Comparison of ENCODE assay signal across 2 cellular contexts in the genomic region with DNA sequence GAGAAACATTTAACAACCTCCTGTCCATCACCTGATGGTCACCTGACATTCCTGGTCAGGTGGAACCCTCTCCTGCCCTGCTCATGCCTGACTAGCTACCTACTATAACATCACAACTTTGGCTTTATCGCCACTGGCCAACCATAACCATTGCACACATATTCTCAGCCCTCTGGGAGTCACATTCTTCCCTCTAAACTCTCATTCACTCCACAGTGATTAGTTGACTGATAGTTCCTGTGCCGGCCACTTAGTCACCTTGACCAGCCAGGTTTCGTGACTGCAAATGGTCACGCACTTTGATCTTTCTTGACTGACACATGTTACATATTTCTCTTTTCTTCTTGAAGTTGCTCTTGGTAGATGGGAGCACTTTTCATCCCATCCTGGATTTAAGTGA.
TF ChIP-seq lines count a peak whose summit lies in the region.

No MANE protein-coding gene starts in this region.

TF ChIP-seq in HCT116, 20 proteins besides CTCF, POLR2A, EP300 and RAD21:
- TF ChIP-seq SIN3A (IDR thresholded peaks at IDR 0.05; ENCODE audit: low read depth) (no peak), FOSL1 (IDR thresholded peaks at IDR 0.05; ENCODE audit: low read depth) (peak; percentile 29; the same call in 1 of the 2 replicates), EGR1 (IDR thresholded peaks at IDR 0.05; ENCODE audit: low read depth) (no peak), SP1 (IDR thresholded peaks at IDR 0.05; ENCODE audit: low read depth) (0 out of 2 replicates have a peak, but pooled peaks have one; percentile 28), TCF7L2 (IDR thresholded peaks at IDR 0.05; ENCODE audit: borderline replicate concordance, extremely low read depth, insufficient read depth, insufficient read length) (peak; percentile 55), CEBPB (IDR thresholded peaks at IDR 0.05; ENCODE audit: low read depth) (no peak), POLR2AphosphoS5 (IDR thresholded peaks at IDR 0.05; ENCODE audit: low read depth, low read length) (no peak), SRF (IDR thresholded peaks at IDR 0.05; ENCODE audit: low read depth) (no peak), YY1 (IDR thresholded peaks at IDR 0.05; ENCODE audit: extremely low read depth, insufficient replicate concordance, low read depth, low read length) (no peak), ZNF274 (IDR thresholded peaks at IDR 0.05; ENCODE audit: low read depth, low read length) (no peak), ZFX (IDR thresholded peaks at IDR 0.05) (no peak), EZH2phosphoT487 (IDR thresholded peaks at IDR 0.05; ENCODE audit: borderline replicate concordance) (no peak), CBX3 (IDR thresholded peaks at IDR 0.05; ENCODE audit: low read depth) (no peak), EZH2 (IDR thresholded peaks at IDR 0.05) (no peak), JUND (IDR thresholded peaks at IDR 0.05) (peak; percentile 27), ELF1 (IDR thresholded peaks at IDR 0.05; ENCODE audit: borderline replicate concordance, low read depth) (no peak)
- TF ChIP-seq, protein P1, sequence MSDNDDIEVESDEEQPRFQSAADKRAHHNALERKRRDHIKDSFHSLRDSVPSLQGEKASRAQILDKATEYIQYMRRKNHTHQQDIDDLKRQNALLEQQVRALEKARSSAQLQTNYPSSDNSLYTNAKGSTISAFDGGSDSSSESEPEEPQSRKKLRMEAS (IDR thresholded peaks at IDR 0.05), result 0 out of 2 replicates have a peak, but pooled peaks have one; percentile 41
- TF ChIP-seq, protein P2, sequence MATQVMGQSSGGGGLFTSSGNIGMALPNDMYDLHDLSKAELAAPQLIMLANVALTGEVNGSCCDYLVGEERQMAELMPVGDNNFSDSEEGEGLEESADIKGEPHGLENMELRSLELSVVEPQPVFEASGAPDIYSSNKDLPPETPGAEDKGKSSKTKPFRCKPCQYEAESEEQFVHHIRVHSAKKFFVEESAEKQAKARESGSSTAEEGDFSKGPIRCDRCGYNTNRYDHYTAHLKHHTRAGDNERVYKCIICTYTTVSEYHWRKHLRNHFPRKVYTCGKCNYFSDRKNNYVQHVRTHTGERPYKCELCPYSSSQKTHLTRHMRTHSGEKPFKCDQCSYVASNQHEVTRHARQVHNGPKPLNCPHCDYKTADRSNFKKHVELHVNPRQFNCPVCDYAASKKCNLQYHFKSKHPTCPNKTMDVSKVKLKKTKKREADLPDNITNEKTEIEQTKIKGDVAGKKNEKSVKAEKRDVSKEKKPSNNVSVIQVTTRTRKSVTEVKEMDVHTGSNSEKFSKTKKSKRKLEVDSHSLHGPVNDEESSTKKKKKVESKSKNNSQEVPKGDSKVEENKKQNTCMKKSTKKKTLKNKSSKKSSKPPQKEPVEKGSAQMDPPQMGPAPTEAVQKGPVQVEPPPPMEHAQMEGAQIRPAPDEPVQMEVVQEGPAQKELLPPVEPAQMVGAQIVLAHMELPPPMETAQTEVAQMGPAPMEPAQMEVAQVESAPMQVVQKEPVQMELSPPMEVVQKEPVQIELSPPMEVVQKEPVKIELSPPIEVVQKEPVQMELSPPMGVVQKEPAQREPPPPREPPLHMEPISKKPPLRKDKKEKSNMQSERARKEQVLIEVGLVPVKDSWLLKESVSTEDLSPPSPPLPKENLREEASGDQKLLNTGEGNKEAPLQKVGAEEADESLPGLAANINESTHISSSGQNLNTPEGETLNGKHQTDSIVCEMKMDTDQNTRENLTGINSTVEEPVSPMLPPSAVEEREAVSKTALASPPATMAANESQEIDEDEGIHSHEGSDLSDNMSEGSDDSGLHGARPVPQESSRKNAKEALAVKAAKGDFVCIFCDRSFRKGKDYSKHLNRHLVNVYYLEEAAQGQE (IDR thresholded peaks at IDR 0.05; ENCODE audit: low read depth), result no peak
- TF ChIP-seq, protein P3, sequence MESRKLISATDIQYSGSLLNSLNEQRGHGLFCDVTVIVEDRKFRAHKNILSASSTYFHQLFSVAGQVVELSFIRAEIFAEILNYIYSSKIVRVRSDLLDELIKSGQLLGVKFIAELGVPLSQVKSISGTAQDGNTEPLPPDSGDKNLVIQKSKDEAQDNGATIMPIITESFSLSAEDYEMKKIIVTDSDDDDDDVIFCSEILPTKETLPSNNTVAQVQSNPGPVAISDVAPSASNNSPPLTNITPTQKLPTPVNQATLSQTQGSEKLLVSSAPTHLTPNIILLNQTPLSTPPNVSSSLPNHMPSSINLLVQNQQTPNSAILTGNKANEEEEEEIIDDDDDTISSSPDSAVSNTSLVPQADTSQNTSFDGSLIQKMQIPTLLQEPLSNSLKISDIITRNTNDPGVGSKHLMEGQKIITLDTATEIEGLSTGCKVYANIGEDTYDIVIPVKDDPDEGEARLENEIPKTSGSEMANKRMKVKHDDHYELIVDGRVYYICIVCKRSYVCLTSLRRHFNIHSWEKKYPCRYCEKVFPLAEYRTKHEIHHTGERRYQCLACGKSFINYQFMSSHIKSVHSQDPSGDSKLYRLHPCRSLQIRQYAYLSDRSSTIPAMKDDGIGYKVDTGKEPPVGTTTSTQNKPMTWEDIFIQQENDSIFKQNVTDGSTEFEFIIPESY (IDR thresholded peaks at IDR 0.05; ENCODE audit: extremely low read depth, insufficient replicate concordance, low read length), result no peak
- TF ChIP-seq, protein P4, sequence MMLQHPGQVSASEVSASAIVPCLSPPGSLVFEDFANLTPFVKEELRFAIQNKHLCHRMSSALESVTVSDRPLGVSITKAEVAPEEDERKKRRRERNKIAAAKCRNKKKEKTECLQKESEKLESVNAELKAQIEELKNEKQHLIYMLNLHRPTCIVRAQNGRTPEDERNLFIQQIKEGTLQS (IDR thresholded peaks at IDR 0.05), result no peak

TF ChIP-seq in H1, 55 proteins besides CTCF, POLR2A, EP300 and RAD21:
- TF ChIP-seq, protein P4 (IDR thresholded peaks at IDR 0.05; ENCODE audit: insufficient read depth, low read depth, low read length), result no peak
- no peak for TF ChIP-seq SIRT6 (IDR thresholded peaks at IDR 0.05; ENCODE audit: low read length)
- TF ChIP-seq HDAC6 (IDR thresholded peaks at IDR 0.05; ENCODE audit: low read depth, low read length), result no peak
- no peak for TF ChIP-seq EZH2 (IDR thresholded peaks at IDR 0.05; ENCODE audit: low read depth, low read length, severe bottlenecking)
- no peak for TF ChIP-seq PHF8 (conservative IDR thresholded peaks at IDR 0.05; ENCODE audit: low read depth, low read length)
- no peak for TF ChIP-seq MAFK (IDR thresholded peaks at IDR 0.05; ENCODE audit: low read depth, low read length)
